Comparison of ENCODE assay signal across 11 cellular contexts in the genomic region with DNA sequence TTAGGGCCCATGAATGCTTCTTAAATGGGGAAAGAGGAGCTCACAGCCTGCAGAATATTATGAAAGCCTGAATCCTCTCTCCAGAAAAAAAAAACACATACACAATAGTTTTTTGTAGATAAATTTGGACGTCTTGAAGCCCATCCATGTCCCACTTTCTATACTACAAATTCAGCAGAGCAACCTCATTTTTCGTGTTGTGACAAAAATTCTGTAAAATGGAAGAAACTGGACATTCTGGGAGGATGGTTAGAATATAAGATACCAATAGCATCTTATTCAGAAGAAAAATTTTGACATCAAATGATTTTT.
DNase-seq lines count a peak whose midpoint lies in the region; ATAC-seq and TF ChIP-seq lines count a peak whose summit lies in the region.
"Had no signal": no experiment of that assay in that cellular context is flagged by ENCODE, and none has a peak within 500 bp of the region (broad histone marks: within the 10 kb centered on the region; RNA-seq: fewer than 3 reads in every experiment).

No MANE protein-coding gene starts in this region.

- H3K9me3 Mint-ChIP-seq in CD14-positive monocyte (peaks cover 0 to 2% (median 0%) of the 10 kb centered on the region in 7 donors), mesothelial cell of epicardium (no peaks in the 10 kb centered on the region)
- H3K9me3 Mint-ChIP-seq: CD4-positive, CD25-positive, alpha-beta regulatory T cell had no signal

- no peak for DNase-seq in CD14-positive monocyte (ENCODE audit: low spot score)
- DNase-seq in T-helper 17 cell = no peak
- no peak for DNase-seq in mesothelial cell of epicardium (ENCODE audit: low spot score in 2 of 2, unreplicated experiment in 2 of 2)
- DNase-seq in A172 (ENCODE audit: low spot score) = no peak
- no peak for DNase-seq in NCI-H187 (lab: John Stamatoyannopoulos, UW)
- DNase-seq in GDM1 (lab: John Stamatoyannopoulos, UW) = no peak
- no peak for DNase-seq in DMS79 (lab: John Stamatoyannopoulos, UW)
- DNase-seq: GF-D8, NCI-H446 treated with DMSO at 0.1 percent for 48 hours had no signal

- peaks cover 45% of the 10 kb centered on the region for H3K4me1 Mint-ChIP-seq in CD14-positive monocyte
- H3K4me1 Mint-ChIP-seq in T-helper 17 cell = peaks cover 14% of the 10 kb centered on the region
- peaks cover 3% of the 10 kb centered on the region for H3K4me1 Mint-ChIP-seq in mesothelial cell of epicardium

- no peak for ATAC-seq in T-helper 17 cell

- H3K36me3 Mint-ChIP-seq in CD14-positive monocyte = no peaks in the 10 kb centered on the region
- peaks cover 2% of the 10 kb centered on the region for H3K36me3 Mint-ChIP-seq in T-helper 17 cell (ENCODE audit: low read depth)
- H3K36me3 Mint-ChIP-seq in mesothelial cell of epicardium = no peaks in the 10 kb centered on the region
- H3K36me3 Mint-ChIP-seq: CD4-positive, CD25-positive, alpha-beta regulatory T cell had no signal

- no peak overlapping the region for H3K4me3 Mint-ChIP-seq in CD14-positive monocyte
- H3K4me3 Mint-ChIP-seq in T-helper 17 cell = no peak overlapping the region
- H3K4me3 Mint-ChIP-seq in mesothelial cell of epicardium = no peak overlapping the region

- H3K27me3 Mint-ChIP-seq in CD14-positive monocyte (ENCODE audit: low read depth in 3 of 3) (peaks cover 0 to 5% (median 0%) of the 10 kb centered on the region in 3 donors), T-helper 17 cell (peaks cover 5% of the 10 kb centered on the region), mesothelial cell of epicardium (ENCODE audit: low read depth) (peaks cover 17% of the 10 kb centered on the region)

- intact Hi-C loops in CD14-positive monocyte (cut with micrococcal nuclease) = no loop called here

- H3K27ac Mint-ChIP-seq in CD14-positive monocyte (peak overlapping the region in 1 of 7 donors; percentile 75), T-helper 17 cell (peak overlapping the region; percentile 47), mesothelial cell of epicardium (no peak overlapping the region)

- TF ChIP-seq CTCF in CD14-positive monocyte (IDR thresholded peaks at IDR 0.05) = peak; percentile 60
- TF ChIP-seq CTCF in LNCAP (IDR thresholded peaks at IDR 0.05) = peak; percentile 12; the same call in 1 of the 2 replicates
- TF ChIP-seq CTCF in mesothelial cell of epicardium (IDR thresholded peaks at IDR 0.05; ENCODE audit: unreplicated experiment) = peak; percentile 51

- H3K9me3 ChIP-seq in T-helper 17 cell (ENCODE audit: control insufficient read depth, low read length, poor library complexity, severe bottlenecking) = no peaks in the 10 kb centered on the region
